1 cellular context compared by ENCODE assay signal in the genomic region with DNA sequence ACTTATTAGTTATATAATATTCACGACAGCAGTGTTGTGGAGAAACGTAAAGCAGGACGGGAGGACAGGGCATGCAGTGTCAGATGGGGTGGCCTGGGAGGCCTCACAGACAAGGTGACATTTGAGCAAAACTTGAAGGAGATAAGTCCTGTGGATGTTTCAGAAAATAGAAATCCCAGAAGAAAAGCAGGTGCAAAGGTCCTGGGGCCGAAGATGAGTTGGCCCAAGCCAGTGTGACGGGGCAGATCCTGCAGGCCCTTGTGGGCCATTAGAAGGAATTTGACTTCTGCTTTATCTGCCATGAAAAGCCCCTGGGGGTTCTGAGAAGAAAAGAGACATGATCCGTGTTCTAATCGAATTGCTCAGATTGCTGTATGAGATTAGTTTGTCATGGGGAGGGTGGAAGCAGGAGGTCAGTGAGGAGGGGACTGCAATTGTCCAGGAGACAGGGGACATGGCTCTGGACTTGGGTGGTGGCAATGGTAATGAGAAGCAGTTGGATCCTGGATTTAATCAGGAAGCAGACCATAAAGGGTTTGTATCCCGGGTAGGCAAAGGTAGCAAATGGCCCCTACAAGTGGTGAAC.
TF ChIP-seq lines count a peak whose summit lies in the region.

No MANE protein-coding gene starts in this region.

TF ChIP-seq in SK-N-SH treated with all-trans-retinoic acid at 6 μM for 48 hours, 23 proteins besides CTCF, POLR2A, EP300 and RAD21:
- TF ChIP-seq POU6F1 (CRISPR knock-in tag; IDR thresholded peaks at IDR 0.05; ENCODE audit: borderline replicate concordance, low read depth): no peak
- TF ChIP-seq ISL1 (CRISPR knock-in tag; IDR thresholded peaks at IDR 0.05): no peak
- TF ChIP-seq SNAI2 (CRISPR knock-in tag; IDR thresholded peaks at IDR 0.05): no peak
- TF ChIP-seq OSR1 (CRISPR knock-in tag; IDR thresholded peaks at IDR 0.05): no peak
- no peak for TF ChIP-seq TSHZ2 (CRISPR knock-in tag; IDR thresholded peaks at IDR 0.05)
- no peak for TF ChIP-seq ZNF70 (CRISPR knock-in tag; IDR thresholded peaks at IDR 0.05)
- TF ChIP-seq, protein P1, sequence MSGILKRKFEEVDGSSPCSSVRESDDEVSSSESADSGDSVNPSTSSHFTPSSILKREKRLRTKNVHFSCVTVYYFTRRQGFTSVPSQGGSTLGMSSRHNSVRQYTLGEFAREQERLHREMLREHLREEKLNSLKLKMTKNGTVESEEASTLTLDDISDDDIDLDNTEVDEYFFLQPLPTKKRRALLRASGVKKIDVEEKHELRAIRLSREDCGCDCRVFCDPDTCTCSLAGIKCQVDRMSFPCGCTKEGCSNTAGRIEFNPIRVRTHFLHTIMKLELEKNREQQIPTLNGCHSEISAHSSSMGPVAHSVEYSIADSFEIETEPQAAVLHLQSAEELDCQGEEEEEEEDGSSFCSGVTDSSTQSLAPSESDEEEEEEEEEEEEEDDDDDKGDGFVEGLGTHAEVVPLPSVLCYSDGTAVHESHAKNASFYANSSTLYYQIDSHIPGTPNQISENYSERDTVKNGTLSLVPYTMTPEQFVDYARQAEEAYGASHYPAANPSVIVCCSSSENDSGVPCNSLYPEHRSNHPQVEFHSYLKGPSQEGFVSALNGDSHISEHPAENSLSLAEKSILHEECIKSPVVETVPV (CRISPR knock-in tag; IDR thresholded peaks at IDR 0.05): no peak
- TF ChIP-seq ZNF565 (CRISPR knock-in tag; conservative IDR thresholded peaks at IDR 0.05; ENCODE audit: low read depth): no peak
- no peak for TF ChIP-seq CSDC2 (CRISPR knock-in tag; IDR thresholded peaks at IDR 0.05)
- TF ChIP-seq ARNTL (CRISPR knock-in tag; IDR thresholded peaks at IDR 0.05; ENCODE audit: borderline replicate concordance, low read depth): no peak
- TF ChIP-seq RARB (CRISPR knock-in tag; IDR thresholded peaks at IDR 0.05): no peak
- TF ChIP-seq ZFP30 (CRISPR knock-in tag; IDR thresholded peaks at IDR 0.05): no peak
- TF ChIP-seq ZC3H10 (CRISPR knock-in tag; IDR thresholded peaks at IDR 0.05): no peak
- no peak for TF ChIP-seq PPARA (CRISPR knock-in tag; IDR thresholded peaks at IDR 0.05; ENCODE audit: borderline replicate concordance)
- TF ChIP-seq TCF4 (CRISPR knock-in tag; IDR thresholded peaks at IDR 0.05; ENCODE audit: borderline replicate concordance): no peak
